In genomic region chr12:113351089-113351488, GRCh38 we compare ENCODE assay signal across 38 cellular contexts. TPM values are rescaled to one million over a fixed set of nuclear protein-coding genes. Genes with fewer than 3 reads are reported as not detected.
DNase-seq lines count a peak whose midpoint lies in the region; ATAC-seq, FAIRE-seq and TF ChIP-seq lines count a peak whose summit lies in the region.
"Had no signal": no experiment of that assay in that cellular context is flagged by ENCODE, and none has a peak within 500 bp of the region (broad histone marks: within the 10 kb centered on the region; RNA-seq: fewer than 3 reads in every experiment).

No MANE protein-coding gene starts in this region.

- TF ChIP-seq RAD21 in A549 (conservative IDR thresholded peaks at IDR 0.05 in 1 of 2, IDR thresholded peaks at IDR 0.05 in 1 of 2): no peak
- no peak for TF ChIP-seq RAD21 in K562 (CRISPR knock-in tag; conservative IDR thresholded peaks at IDR 0.05 in 1 of 2, IDR thresholded peaks at IDR 0.05 in 1 of 2)

- CTCF ChIA-PET in A549 (lab: Yijun Ruan, JAX) (interaction anchor here (0.6 to 1.9 kb wide), 4 partner anchors 32 to 1574 kb away, joined by 3 to 5 read pairs (median 3); no protein-coding TSS in a partner anchor), HEK293 (lab: Yijun Ruan, JAX) (interaction anchor here (0.6 to 0.7 kb wide), 2 partner anchors 101 to 303 kb away, joined by 3 read pairs; no protein-coding TSS in a partner anchor), K562 (lab: Yijun Ruan, JAX; ENCODE audit: low intra/inter-chr PET ratio) (no interaction called here)

- no peaks in the 10 kb centered on the region for H3K9me1 ChIP-seq in K562 (ENCODE audit: control insufficient read depth, insufficient read depth, low read length)

- H3K79me2 ChIP-seq in K562 (ENCODE audit: control insufficient read depth, insufficient read depth, low read length): no peaks in the 10 kb centered on the region

- H3K27me3 ChIP-seq in K562 (ENCODE audit: control insufficient read depth in 2 of 2, insufficient read depth in 2 of 2, low read length in 2 of 2): no peaks in the 10 kb centered on the region
- H3K27me3 ChIP-seq: BE2C; BLaER1; BLaER1 treated with 17β-estradiol and CSF1 and Interleukin-3, amounts not matched to agents 10 nM and 100 nM had no signal

- DNase-seq in A549 (ENCODE audit: low read depth in 1 of 2, low spot score in 1 of 2) (no peak), K562 (ENCODE audit: extremely low read depth in 1 of 4, low spot score in 3 of 4) (no peak), COLO668 (lab: John Stamatoyannopoulos, UW; ENCODE audit: unreplicated experiment) (no peak), NCI-H187 treated with DMSO at 0.1 percent for 48 hours (lab: John Stamatoyannopoulos, UW) (no peak), RCC 7860 (ENCODE audit: low spot score) (no peak)
- DNase-seq: 8988T; ACHN; AML-193; BE2C; C1 segment of cervical spinal cord; Caco-2; Calu3; CD4-positive, alpha-beta memory T cell; CD4-positive, alpha-beta T cell; CD4-positive, CD25-positive, alpha-beta regulatory T cell; CD8-positive, alpha-beta memory T cell; CD8-positive, alpha-beta T cell; COR-L47; DMS 273 treated with DMSO at 0.1 percent for 48 hours; DMS153; DMS53; DMS79; DMS79 treated with DMSO at 0.1 percent for 48 hours; DND-41; EL had no signal

- TF ChIP-seq EP300 in A549 (IDR thresholded peaks at IDR 0.05): no peak
- no peak for TF ChIP-seq EP300 in K562 (IDR thresholded peaks at IDR 0.05; ENCODE audit: low read length)

- TF ChIP-seq POLR2A in A549 (IDR thresholded peaks at IDR 0.05; ENCODE audit: low read length) (no peak), K562 (conservative IDR thresholded peaks at IDR 0.05) (no peak)

- POLR2A ChIA-PET in A549 (lab: Yijun Ruan, JAX) (no interaction called here), HEK293 (lab: Yijun Ruan, JAX) (no interaction called here), K562 (lab: Yijun Ruan, JAX) (interaction anchor here (1.8 kb wide), 1 partner anchor 16 kb away, joined by 3 read pairs; the partner anchor contains the start of gene SLC8B1)

- in situ Hi-C loops in K562 (cut with MboI): no loop called here

- no peak overlapping the region for H3K9ac ChIP-seq in K562 (ENCODE audit: insufficient read depth in 1 of 2, low read depth in 2 of 2, low read length in 2 of 2)
- H3K9ac ChIP-seq: BLaER1; BLaER1 treated with 17β-estradiol and CSF1 and Interleukin-3, amounts not matched to agents 10 nM and 100 nM had no signal

- H3K4me1 ChIP-seq in A549 (no peaks in the 10 kb centered on the region), HEK293 (ENCODE audit: control insufficient read depth, insufficient read depth, low read length) (no peaks in the 10 kb centered on the region), K562 (replicated peaks in 1 of 2; ENCODE audit: control insufficient read depth in 2 of 2, insufficient read depth in 2 of 2, low read length in 2 of 2) (peaks cover 14 to 19% of the 10 kb centered on the region in 2 experiments)
- H3K4me1 ChIP-seq: BE2C, BLaER1, Caco-2 had no signal

- H3K36me3 ChIP-seq in HEK293 (ENCODE audit: control insufficient read depth in 2 of 2, insufficient read depth in 1 of 2, low read length in 2 of 2) (no peaks in the 10 kb centered on the region), K562 (ENCODE audit: control insufficient read depth, insufficient read depth, low read length) (no peaks in the 10 kb centered on the region)
- H3K36me3 ChIP-seq: BE2C; BLaER1; BLaER1 treated with 17β-estradiol and CSF1 and Interleukin-3, amounts not matched to agents 10 nM and 100 nM had no signal

- H3K27ac ChIP-seq in A549 (no peak overlapping the region), HEK293 (ENCODE audit: extremely low read depth, low read depth, low read length) (no peak overlapping the region), K562 (ENCODE audit: extremely low read depth, low read depth, low read length) (no peak overlapping the region)
- H3K27ac ChIP-seq: 22Rv1; BLaER1; BLaER1 treated with 17β-estradiol and CSF1 and Interleukin-3, amounts not matched to agents 10 nM and 100 nM; C4-2B had no signal

- H2AFZ ChIP-seq in K562 (ENCODE audit: low read depth, low read length): no peak overlapping the region

- no peaks in the 10 kb centered on the region for H4K20me1 ChIP-seq in K562 (replicated peaks; ENCODE audit: control insufficient read depth, insufficient read depth, low read length)
- H4K20me1 ChIP-seq: BLaER1; BLaER1 treated with 17β-estradiol and CSF1 and Interleukin-3, amounts not matched to agents 10 nM and 100 nM had no signal

- FAIRE-seq in A549 (lab: Jason Lieb, UNC): no peak
- no peak for FAIRE-seq in K562 (lab: Jason Lieb, UNC)
- no peak for FAIRE-seq in RCC 7860 (lab: Jason Lieb, UNC)
- FAIRE-seq: A204.1, D721Med had no signal

- TF ChIP-seq CTCF in A549 (IDR thresholded peaks at IDR 0.05): no peak
- no peak for TF ChIP-seq CTCF in HEK293 (tag by site-specific recombination; IDR thresholded peaks at IDR 0.05)
- TF ChIP-seq CTCF in K562 (IDR thresholded peaks at IDR 0.05 in 2 of 3, conservative IDR thresholded peaks at IDR 0.05 in 1 of 3; ENCODE audit: insufficient read depth in 2 of 3, low read depth in 1 of 3, low read length in 3 of 3): no peak

- H3K4me2 ChIP-seq in A549 (no peak overlapping the region), K562 (ENCODE audit: insufficient read depth, low read length) (no peak overlapping the region)
- H3K4me2 ChIP-seq: BLaER1; BLaER1 treated with 17β-estradiol and CSF1 and Interleukin-3, amounts not matched to agents 10 nM and 100 nM had no signal

- no TSS peak for BruUV-seq in K562 (replicated peaks; lab: Mats Ljungman, UMichigan)

- no peak for ATAC-seq in A549
- ATAC-seq in K562: no peak
- ATAC-seq: CD8-positive, alpha-beta T cell had no signal

- H3K9me3 ChIP-seq in A549 (no peaks in the 10 kb centered on the region), HEK293 (ENCODE audit: control insufficient read depth, insufficient read depth, low read depth, low read length) (no peaks in the 10 kb centered on the region), K562 (replicated peaks; ENCODE audit: control insufficient read depth, insufficient read depth, low read depth, low read length) (no peaks in the 10 kb centered on the region)
- H3K9me3 ChIP-seq: BE2C; BLaER1; BLaER1 treated with 17β-estradiol and CSF1 and Interleukin-3, amounts not matched to agents 10 nM and 100 nM; Caco-2 had no signal

- intact Hi-C loops in K562 (cut with micrococcal nuclease): no loop called here

- H3K4me3 ChIP-seq in A549: no peak overlapping the region
- no peak overlapping the region for H3K4me3 ChIP-seq in HEK293 (ENCODE audit: low read depth, low read length)
- H3K4me3 ChIP-seq in K562: no peak overlapping the region
- H3K4me3 ChIP-seq: BLaER1; BLaER1 treated with 17β-estradiol and CSF1 and Interleukin-3, amounts not matched to agents 10 nM and 100 nM had no signal

RNA-seq across cellular contexts. Expression of gene PLBD2, which starts 7.3 kb away (rescaled TPM):
- polyA plus RNA-seq in A549 (2011; rRNA removed) (13.2 and 22.3 TPM in 2 replicates), A549 (2017; fragmentation: RNase III; extraction: RNeasy Plus Mini Kit Qiagen cat#74134 plus additional on column Dnase treatment) (21.9 to 25.9 TPM (median 25.8 TPM) in 3 replicates), K562 (2011; rRNA removed) (5.5 and 7.8 TPM in 2 replicates), K562 (2014; fragmentation: Illumina TruSeq; extraction: Trizol) (31.3 and 33.7 TPM in 2 replicates), K562 (2014; fragmentation: Nextera tagmentation; extraction: Ambion mirVana) (1 to 10 TPM; 5.0 to 6.0 TPM), K562 (2014; rRNA removed) (16.4 and 17.6 TPM in 2 replicates)
- polyA plus RNA-seq in A549 (2012; cell fraction: cytosol; rRNA removed): 12.5 and 21.2 TPM in 2 replicates
- 30.6 and 31.6 TPM in 2 replicates for polyA plus RNA-seq in A549 (2012; cell fraction: nucleus; rRNA removed)
- 32.2 and 32.4 TPM in 2 replicates for polyA minus RNA-seq in A549 (2011; rRNA and poly(A)+ RNA removed)
- total RNA-seq in K562 (2011; cell fraction: chromatin; rRNA removed; ENCODE audit: low replicate concordance): 26.2 and 43.8 TPM in 2 replicates
- total RNA-seq in K562 (2011; cell fraction: nucleolus; rRNA removed): 42.6 and 46.5 TPM in 2 replicates
- total RNA-seq in K562 (2011; cell fraction: nucleoplasm; rRNA removed): 41.1 and 61.7 TPM in 2 replicates
- total RNA-seq in K562 (2014; rRNA removed) (7.2 and 9.1 TPM in 2 replicates), K562 (2014; rRNA removed; fragmentation: Illumina TruSeq; extraction: Trizol) (1.3 and 2.4 TPM in 2 replicates), K562 (2015; rRNA removed; fragmentation: Illumina TruSeq; extraction: Trizol) (4.1 and 4.4 TPM in 2 replicates), K562 (2021) (33.1 and 37.4 TPM in 2 replicates)
- polyA plus RNA-seq in K562 (2011; cell fraction: cytosol; rRNA removed): 11.4 and 15.3 TPM in 2 replicates
- polyA plus RNA-seq in K562 (2011; cell fraction: nucleus; rRNA removed): 8.5 and 11.2 TPM in 2 replicates
- 18.7 and 28.0 TPM in 2 replicates for polyA plus RNA-seq in K562 (2012)
- polyA minus RNA-seq in K562 (2011; rRNA and poly(A)+ RNA removed): 7.4 and 11.0 TPM in 2 replicates
- 21.5 and 26.5 TPM in 2 replicates for polyA minus RNA-seq in K562 (2011; cell fraction: cytosol; rRNA and poly(A)+ RNA removed)
- polyA minus RNA-seq in K562 (2011; cell fraction: nucleus; rRNA and poly(A)+ RNA removed): 6.9 and 7.3 TPM in 2 replicates

RNA-seq across cellular contexts. Expression of gene SLC8B1, which starts 16.2 kb away (rescaled TPM):
- polyA plus RNA-seq in A549 (2011; rRNA removed) (11.0 and 14.4 TPM in 2 replicates), A549 (2017; fragmentation: RNase III; extraction: RNeasy Plus Mini Kit Qiagen cat#74134 plus additional on column Dnase treatment) (9.7 to 12.2 TPM (median 11.3 TPM) in 3 replicates), K562 (2011; rRNA removed) (18.2 and 25.0 TPM in 2 replicates), K562 (2014; fragmentation: Illumina TruSeq; extraction: Trizol) (23.0 and 24.1 TPM in 2 replicates), K562 (2014; fragmentation: Nextera tagmentation; extraction: Ambion mirVana) (under 1 TPM; 0.86 to 0.87 TPM), K562 (2014; rRNA removed) (25.2 and 26.5 TPM in 2 replicates)
- 11.0 and 12.7 TPM in 2 replicates for polyA plus RNA-seq in A549 (2012; cell fraction: cytosol; rRNA removed)
- 39.8 and 45.7 TPM in 2 replicates for polyA plus RNA-seq in A549 (2012; cell fraction: nucleus; rRNA removed)
- polyA minus RNA-seq in A549 (2011; rRNA and poly(A)+ RNA removed): 13.3 and 19.5 TPM in 2 replicates
- total RNA-seq in K562 (2011; cell fraction: chromatin; rRNA removed; ENCODE audit: low replicate concordance): 58.8 and 108 TPM in 2 replicates
- total RNA-seq in K562 (2011; cell fraction: nucleolus; rRNA removed): 66.5 and 71.5 TPM in 2 replicates
- total RNA-seq in K562 (2011; cell fraction: nucleoplasm; rRNA removed): 58.5 and 61.2 TPM in 2 replicates
- total RNA-seq in K562 (2014; rRNA removed) (18.5 and 26.3 TPM in 2 replicates), K562 (2014; rRNA removed; fragmentation: Illumina TruSeq; extraction: Trizol) (12.6 and 18.1 TPM in 2 replicates), K562 (2015; rRNA removed; fragmentation: Illumina TruSeq; extraction: Trizol) (21.0 and 21.2 TPM in 2 replicates), K562 (2021) (31.8 and 34.1 TPM in 2 replicates)
- polyA plus RNA-seq in K562 (2011; cell fraction: cytosol; rRNA removed): 35.8 and 50.0 TPM in 2 replicates
- 70.2 and 99.8 TPM in 2 replicates for polyA plus RNA-seq in K562 (2011; cell fraction: nucleus; rRNA removed)
- 20.5 and 24.5 TPM in 2 replicates for polyA plus RNA-seq in K562 (2012)
- polyA minus RNA-seq in K562 (2011; rRNA and poly(A)+ RNA removed): 19.1 and 29.2 TPM in 2 replicates
- polyA minus RNA-seq in K562 (2011; cell fraction: cytosol; rRNA and poly(A)+ RNA removed): 18.6 and 20.4 TPM in 2 replicates
- polyA minus RNA-seq in K562 (2011; cell fraction: nucleus; rRNA and poly(A)+ RNA removed): 27.6 and 36.0 TPM in 2 replicates

RNA-seq across cellular contexts. Expression of gene SDS, which starts 52.6 kb away (rescaled TPM):
- polyA plus RNA-seq in A549 (2011; rRNA removed) (3.7 and 3.9 TPM in 2 replicates), A549 (2017; fragmentation: RNase III; extraction: RNeasy Plus Mini Kit Qiagen cat#74134 plus additional on column Dnase treatment) (5.4 to 7.3 TPM (median 6.5 TPM) in 3 replicates), K562 (2011; rRNA removed) (0.07 TPM in 1 of 2 replicates, not detected in the other), K562 (2014; fragmentation: Illumina TruSeq; extraction: Trizol) (0.09 and 0.10 TPM in 2 replicates), K562 (2014; fragmentation: Nextera tagmentation; extraction: Ambion mirVana) (under 1 TPM; 0.07 to 0.23 TPM), K562 (2014; rRNA removed) (0.15 and 0.30 TPM in 2 replicates)
- 6.4 and 8.1 TPM in 2 replicates for polyA plus RNA-seq in A549 (2012; cell fraction: cytosol; rRNA removed)
- 10.0 and 10.8 TPM in 2 replicates for polyA plus RNA-seq in A549 (2012; cell fraction: nucleus; rRNA removed)
- 3.8 and 4.2 TPM in 2 replicates for polyA minus RNA-seq in A549 (2011; rRNA and poly(A)+ RNA removed)
- total RNA-seq in K562 (2011; cell fraction: chromatin; rRNA removed; ENCODE audit: low replicate concordance): not detected in 2 replicates
- total RNA-seq in K562 (2011; cell fraction: nucleolus; rRNA removed): not detected in 2 replicates
- total RNA-seq in K562 (2011; cell fraction: nucleoplasm; rRNA removed): not detected in 2 replicates
- total RNA-seq in K562 (2014; rRNA removed) (0.24 TPM in 1 of 2 replicates, not detected in the other), K562 (2014; rRNA removed; fragmentation: Illumina TruSeq; extraction: Trizol) (0.07 TPM in 1 of 2 replicates, not detected in the other), K562 (2015; rRNA removed; fragmentation: Illumina TruSeq; extraction: Trizol) (0.60 and 1.1 TPM in 2 replicates), K562 (2021) (0.18 and 0.22 TPM in 2 replicates)
- 0.10 TPM in 1 of 2 replicates, not detected in the other for polyA plus RNA-seq in K562 (2011; cell fraction: cytosol; rRNA removed)
- 0.48 TPM in 1 of 2 replicates, not detected in the other for polyA plus RNA-seq in K562 (2011; cell fraction: nucleus; rRNA removed)
- polyA plus RNA-seq in K562 (2012): 0.22 and 0.34 TPM in 2 replicates
- not detected in 2 replicates for polyA minus RNA-seq in K562 (2011; rRNA and poly(A)+ RNA removed)
- not detected in 2 replicates for polyA minus RNA-seq in K562 (2011; cell fraction: cytosol; rRNA and poly(A)+ RNA removed)
- polyA minus RNA-seq in K562 (2011; cell fraction: nucleus; rRNA and poly(A)+ RNA removed): not detected in 2 replicates
- total RNA-seq: A172; A673; B cell; Caco-2; CD4-positive, alpha-beta T cell; CD4-positive, CD25-positive, alpha-beta regulatory T cell; CD8-positive, alpha-beta T cell; Daoy had no signal
- polyA plus RNA-seq: AG04450; BJ; CD4-positive, alpha-beta memory T cell; CD4-positive, CD25-positive, alpha-beta regulatory T cell; CD8-positive, alpha-beta memory T cell had no signal
